8 cellular contexts compared by ENCODE assay signal in genomic region chr2:101252408-101253012, GRCh38. TPM values are rescaled to one million over a fixed set of nuclear protein-coding genes. Genes with fewer than 3 reads are reported as not detected.
DNase-seq lines count a peak whose midpoint lies in the region; ATAC-seq, FAIRE-seq and TF ChIP-seq lines count a peak whose summit lies in the region.

Gene CNOT11, plus strand, starts transcription at chr2:101252886. Its CDS starts 79 bp downstream, at chr2:101252965.

- intact Hi-C loops in spleen (cut with DNase I; ENCODE audit: low total_unique reads), result loop anchor here (10.0 kb wide), 1 partner anchor 52 kb away; the partner anchor contains the start of gene RNF149

- TF ChIP-seq CTCF in AG04449 (IDR thresholded peaks at IDR 0.05; ENCODE audit: insufficient read depth, low read length, missing control alignments), result no peak
- no peak for TF ChIP-seq CTCF in WI38 (IDR thresholded peaks at IDR 0.05; ENCODE audit: low read depth, low read length)
- no peak for TF ChIP-seq CTCF in bronchial epithelial cell (IDR thresholded peaks at IDR 0.05; ENCODE audit: insufficient read depth, low read length, severe bottlenecking)
- TF ChIP-seq CTCF in spleen (IDR thresholded peaks at IDR 0.05 in 8 of 11, conservative IDR thresholded peaks at IDR 0.05 in 3 of 11), result peak in 6 of 11 experiments; percentile 17 to 67 (median 40)

- peak within 1 kb of the TSS; percentile 90 to 99 (median 97) for H3K27ac Mint-ChIP-seq in immature natural killer cell

- no peaks in the 10 kb centered on the region for H3K9me3 ChIP-seq in spleen

- H3K27me3 ChIP-seq in bronchial epithelial cell (ENCODE audit: control insufficient read depth, insufficient read depth, low read length), result no peaks in the 10 kb centered on the region
- H3K27me3 ChIP-seq in spleen (replicated peaks in 1 of 7), result no peaks in the 10 kb centered on the region

- H3K4me1 Mint-ChIP-seq in immature natural killer cell, result peaks cover 41 to 53% of the 10 kb centered on the region in 2 donors

- H3K36me3 Mint-ChIP-seq in immature natural killer cell, result peaks cover 0 to 3% (median 2%) of the 10 kb centered on the region in 3 donors

- H3K4me1 ChIP-seq in spleen, result peaks cover 19 to 60% (median 43%) of the 10 kb centered on the region in 6 donors

- 0 to 1% (median 1%) methylated on average over 52 to 63 of the region's 63 CpGs for WGBS in spleen, 5 donors

- ATAC-seq in GM18907 (IDR thresholded peaks at IDR 0.05; ENCODE audit: unreplicated experiment) (peak; percentile 88), HG03159 (IDR thresholded peaks at IDR 0.05; ENCODE audit: unreplicated experiment) (peak; percentile 86)

- no peaks in the 10 kb centered on the region for H3K9me3 Mint-ChIP-seq in immature natural killer cell

- peak within 1 kb of the TSS; percentile 93 for H3K4me3 ChIP-seq in AG04449 (ENCODE audit: low read depth, low read length)
- peak within 1 kb of the TSS; percentile 95 for H3K4me3 ChIP-seq in WI38 (ENCODE audit: low read depth, low read length)
- H3K4me3 ChIP-seq in bronchial epithelial cell (ENCODE audit: low read depth, low read length), result peak within 1 kb of the TSS; percentile 92
- H3K4me3 ChIP-seq in spleen, result peak within 1 kb of the TSS; percentile 76 to 99 (median 94)

- peak within 1 kb of the TSS; percentile 92 to 99 (median 96) for H3K4me3 Mint-ChIP-seq in immature natural killer cell

- DNase-seq in AG04449 (ENCODE audit: low read depth, low spot score) (peak; percentile 77), NCI-H2227 treated with DMSO at 0.1 percent for 48 hours (lab: John Stamatoyannopoulos, UW) (peak; percentile 98), bronchial epithelial cell (ENCODE audit: low read depth) (peak; percentile 92), immature natural killer cell (peak; percentile 97 to 98 (median 98)), spleen (peak; percentile 99)

- FAIRE-seq in bronchial epithelial cell (lab: Jason Lieb, UNC), result no peak

- H3K36me3 ChIP-seq in bronchial epithelial cell (ENCODE audit: control insufficient read depth, insufficient read depth, low read length) (no peaks in the 10 kb centered on the region), spleen (peaks cover 0 to 31% (median under 1%) of the 10 kb centered on the region in 6 donors)

- POLR2A ChIA-PET in AG04449 (lab: Yijun Ruan, JAX), result interaction anchor here (0.6 to 1.0 kb wide), 2 partner anchors 43 to 56 kb away, joined by 3 to 4 read pairs; partner anchors contain the start of gene RNF149

- peak; percentile 11 to 72 (median 58) for TF ChIP-seq POLR2A in spleen (IDR thresholded peaks at IDR 0.05)

- H3K27ac ChIP-seq in spleen, result peak within 1 kb of the TSS; percentile 97 to 100 (median 99)

- peaks cover 12 to 24% (median 17%) of the 10 kb centered on the region in 3 donors for H3K27me3 Mint-ChIP-seq in immature natural killer cell (ENCODE audit: low read depth in 3 of 3)

- CTCF ChIA-PET in AG04449 (lab: Yijun Ruan, JAX), result interaction anchor here (0.8 to 3.5 kb wide), 6 partner anchors 9 to 645 kb away, joined by 3 to 15 read pairs (median 3); no protein-coding TSS in a partner anchor

RNA-seq across cellular contexts. Expression of gene CNOT11, which starts in this region (rescaled TPM):
- total RNA-seq in bronchial epithelial cell (10.8 and 15.5 TPM in 2 replicates), spleen (10 to 100 TPM; 29.8 to 36.4 (median 34.1) TPM)
- polyA plus RNA-seq in immature natural killer cell (10 to 100 TPM; 37.0 to 56.9 (median 39.3) TPM), spleen (10 to 100 TPM; 17.9 to 22.7 (median 20.1) TPM)

Comparison
In these comparisons a context has a peak if more than half of its experiments do, and no peak if none do; other contexts are left out.
1. Peak in every context shown above with its lines: DNase-seq, ATAC-seq, H3K4me3 ChIP-seq and H3K27ac ChIP-seq.
2. CTCF ChIP-seq: peak in spleen (6 of 11); none in AG04449 (single experiment), WI38 (single experiment) and bronchial epithelial cell (single experiment).